In the genomic region with DNA sequence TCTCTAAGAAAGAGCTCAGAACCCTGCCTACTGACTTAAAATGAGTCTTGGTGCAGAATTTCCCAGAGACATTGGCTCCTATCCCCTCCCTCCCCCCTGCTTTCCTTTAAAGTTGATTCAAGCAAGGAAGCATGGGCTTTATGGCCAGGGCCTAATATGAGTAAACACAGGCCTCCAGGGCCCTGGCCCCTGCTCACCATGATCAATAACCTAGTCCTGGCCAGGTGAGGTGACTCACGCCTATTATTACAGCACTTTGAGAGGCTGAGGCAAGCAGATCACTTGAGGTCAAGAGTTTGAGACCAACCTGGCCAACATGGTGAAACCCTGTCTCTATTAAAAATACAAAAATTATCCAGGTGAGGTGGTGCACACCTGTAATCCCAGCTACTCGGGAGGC, we compare ENCODE assay signal across 27 cellular contexts.
"Had no signal": no experiment of that assay in that cellular context is flagged by ENCODE, and none has a peak within 500 bp of the region (broad histone marks: within the 10 kb centered on the region; RNA-seq: fewer than 3 reads in every experiment).

No MANE protein-coding gene starts in this region.

- FAIRE-seq: bronchial epithelial cell, endothelial cell of umbilical vein, islet of Langerhans, TTC549 had no signal

- H3K4me1 Mint-ChIP-seq: activated T-helper 17 cell treated with anti-CD3 and anti-CD28 coated beads, Interleukin-2, amount 50 U/mL, for 72 hours had no signal

- H3K4me3 ChIP-seq: colonic mucosa, gastroesophageal sphincter, right lobe of liver, smooth muscle cell, thyroid gland, upper lobe of right lung had no signal

- H3K9me3 ChIP-seq: colonic mucosa had no signal

- H3K27ac ChIP-seq: colonic mucosa, dorsolateral prefrontal cortex, gastroesophageal sphincter, right lobe of liver, thyroid gland, upper lobe of right lung, WERI-Rb-1 had no signal

- H3K27ac Mint-ChIP-seq: activated naive CD4-positive, alpha-beta T cell treated with anti-CD3 and anti-CD28 coated beads, Interleukin-2, amount 50 U/mL, for 72 hours; activated T-cell treated with anti-CD3 and anti-CD28 coated beads, Interleukin-2, amount 50 U/mL, for 24 hours; activated T-helper 17 cell treated with anti-CD3 and anti-CD28 coated beads, Interleukin-2, amount 50 U/mL, for 72 hours; effector memory CD8-positive, alpha-beta T cell had no signal

- H3K4me3 Mint-ChIP-seq: activated T-cell treated with anti-CD3 and anti-CD28 coated beads, Interleukin-2, amount 50 U/mL, for 24 hours; activated T-helper 17 cell treated with anti-CD3 and anti-CD28 coated beads, Interleukin-2, amount 50 U/mL, for 72 hours; effector memory CD8-positive, alpha-beta T cell had no signal

- H3K27me3 ChIP-seq: colonic mucosa, dorsolateral prefrontal cortex, gastroesophageal sphincter, right lobe of liver, thyroid gland, upper lobe of right lung had no signal

- H3K4me2 ChIP-seq: smooth muscle cell had no signal

- H3K4me1 ChIP-seq: colonic mucosa, right lobe of liver, upper lobe of right lung had no signal

- H3K36me3 ChIP-seq: colonic mucosa, gastroesophageal sphincter, right lobe of liver, thyroid gland, upper lobe of right lung, WERI-Rb-1 had no signal

- DNase-seq: activated CD4-positive, alpha-beta T cell treated with anti-CD3 and anti-CD28 coated beads, Interleukin-2, amount 50 U/mL, for 4 hours; activated CD8-positive, alpha-beta memory T cell treated with anti-CD3 and anti-CD28 coated beads for 24 hours; activated CD8-positive, alpha-beta memory T cell treated with anti-CD3 and anti-CD28 coated beads, Interleukin-2, amount 50 U/mL, for 4 hours; activated T-cell treated with anti-CD3 and anti-CD28 coated beads, Interleukin-2, amount 50 U/mL, for 24 hours; colonic mucosa; dorsolateral prefrontal cortex; effector memory CD8-positive, alpha-beta T cell; head of caudate nucleus; hypothalamus; left cardiac atrium; mesenchymal stem cell; occipital lobe; right lobe of liver; stimulated activated CD4-positive, alpha-beta T cell treated with anti-CD3 and anti-CD28 coated beads, Interleukin-15, amount 100 ng/mL, for 24 hours; stimulated activated naive CD4-positive, alpha-beta T cell; T-helper 1 cell; thyroid gland; upper lobe of right lung; WERI-Rb-1 had no signal

- ATAC-seq: activated naive CD4-positive, alpha-beta T cell treated with anti-CD3 and anti-CD28 coated beads, Interleukin-2, amount 50 U/mL, for 72 hours; activated T-helper 17 cell treated with anti-CD3 and anti-CD28 coated beads, Interleukin-2, amount 50 U/mL, for 72 hours; effector memory CD8-positive, alpha-beta T cell; gastroesophageal sphincter; left cardiac atrium; upper lobe of right lung had no signal
